26 cellular contexts compared by ENCODE assay signal in genomic region chr13:34939771-34940170, GRCh38.
"Had no signal": no experiment of that assay in that cellular context is flagged by ENCODE, and none has a peak within 500 bp of the region (broad histone marks: within the 10 kb centered on the region; RNA-seq: fewer than 3 reads in every experiment).

No MANE protein-coding gene starts in this region.

- H3K36me3 Mint-ChIP-seq: immature natural killer cell; naive thymus-derived CD8-positive, alpha-beta T cell had no signal

- H3K9me3 Mint-ChIP-seq: stimulated activated naive CD8-positive, alpha-beta T cell treated with anti-CD3 and anti-CD28 coated beads, Interleukin-15, amount 100 ng/mL, for 72 hours had no signal

- H3K4me3 Mint-ChIP-seq: stimulated activated naive CD8-positive, alpha-beta T cell treated with anti-CD3 and anti-CD28 coated beads, Interleukin-15, amount 100 ng/mL, for 72 hours had no signal

- DNase-seq: dorsolateral prefrontal cortex; effector CD4-positive, alpha-beta T cell; foreskin keratinocyte; heart right ventricle; hypothalamus; immature natural killer cell; islet precursor cell; kidney glomerular epithelial cell; left colon; left ventricle myocardium inferior; lower lobe of right lung; naive thymus-derived CD8-positive, alpha-beta T cell; stimulated activated CD4-positive, alpha-beta T cell treated with anti-CD3 and anti-CD28 coated beads, Interleukin-12 subunit alpha, Interleukin-12 subunit beta, amount 100 ng/mL, for 4 hours; stimulated activated CD4-positive, alpha-beta T cell treated with anti-CD3 and anti-CD28 coated beads, Interleukin-1b, Interleukin-23, amount 100 ng/mL, for 48 hours; stimulated activated CD4-positive, alpha-beta T cell treated with anti-CD3 and anti-CD28 coated beads, Interleukin-4, amount 100 ng/mL, for 1 hour; stimulated activated CD8-positive, alpha-beta memory T cell treated with anti-CD3 and anti-CD28 coated beads, Interleukin-4, amount 100 ng/mL, for 48 hours; stimulated activated naive CD8-positive, alpha-beta T cell treated with anti-CD3 and anti-CD28 coated beads, Interleukin-15, amount 100 ng/mL, for 72 hours; transverse colon had no signal

- H3K27ac Mint-ChIP-seq: immature natural killer cell; naive thymus-derived CD8-positive, alpha-beta T cell; progenitor cell of endocrine pancreas; stimulated activated naive CD8-positive, alpha-beta T cell treated with anti-CD3 and anti-CD28 coated beads, Interleukin-15, amount 100 ng/mL, for 72 hours had no signal

- H3K4me3 ChIP-seq: esophagus muscularis mucosa, gastroesophageal sphincter, heart right ventricle, left ventricle myocardium inferior, lower lobe of right lung, right atrium auricular region, smooth muscle cell, suprapubic skin, transverse colon, vagina had no signal

- ATAC-seq: foreskin keratinocyte; gastroesophageal sphincter; heart right ventricle; left colon; lower lobe of right lung; naive thymus-derived CD8-positive, alpha-beta T cell; sciatic nerve; stimulated activated naive CD8-positive, alpha-beta T cell treated with anti-CD3 and anti-CD28 coated beads, Interleukin-15, amount 100 ng/mL, for 72 hours had no signal
